18 cellular contexts compared by ENCODE assay signal in genomic region chr4:20615492-20616136, GRCh38.
DNase-seq lines count a peak whose midpoint lies in the region; ATAC-seq, FAIRE-seq and TF ChIP-seq lines count a peak whose summit lies in the region.
"Had no signal": no experiment of that assay in that cellular context is flagged by ENCODE, and none has a peak within 500 bp of the region (broad histone marks: within the 10 kb centered on the region; RNA-seq: fewer than 3 reads in every experiment).

No MANE protein-coding gene starts in this region.

- no peak overlapping the region for H3K23ac ChIP-seq in mesendoderm (ENCODE audit: low read length)

- no peaks in the 10 kb centered on the region for H3K4me1 ChIP-seq in mesendoderm (ENCODE audit: control insufficient read depth, low read depth, low read length)
- H3K4me1 ChIP-seq in vagina = peaks cover 8% of the 10 kb centered on the region

- no peaks in the 10 kb centered on the region for H3K27me3 Mint-ChIP-seq in Calu3 (ENCODE audit: unreplicated experiment)
- no peaks in the 10 kb centered on the region for H3K27me3 Mint-ChIP-seq in activated T-cell treated with anti-CD3 and anti-CD28 coated beads, Interleukin-2, amount 50 U/mL, for 72 hours (ENCODE audit: low read depth)
- H3K27me3 Mint-ChIP-seq: B cell, brain had no signal

- no peak overlapping the region for H3K27ac Mint-ChIP-seq in Calu3 (ENCODE audit: unreplicated experiment)
- no peak overlapping the region for H3K27ac Mint-ChIP-seq in activated T-cell treated with anti-CD3 and anti-CD28 coated beads, Interleukin-2, amount 50 U/mL, for 72 hours
- H3K27ac Mint-ChIP-seq: B cell; brain; stimulated activated naive CD8-positive, alpha-beta T cell treated with anti-CD3 and anti-CD28 coated beads, Interleukin-15, Interleukin-2, amounts not matched to agents 100 ng/mL and 50 ng/mL, for 24 hours had no signal

- H3K36me3 ChIP-seq in bronchial epithelial cell (ENCODE audit: control insufficient read depth, insufficient read depth, low read length) (no peaks in the 10 kb centered on the region), mesendoderm (ENCODE audit: control insufficient read depth, insufficient read depth, low read length) (no peaks in the 10 kb centered on the region), vagina (peaks cover 0 to 3% of the 10 kb centered on the region in 2 donors)
- H3K36me3 ChIP-seq: ovary had no signal

- H3K27ac ChIP-seq in mesendoderm (ENCODE audit: low read depth, low read length) (no peak overlapping the region), vagina (no peak overlapping the region)
- H3K27ac ChIP-seq: ovary had no signal

- DNase-seq in Calu3 (peak; percentile 6), LHCN-M2 (ENCODE audit: low read depth) (peak; percentile 5), bronchial epithelial cell (ENCODE audit: low read depth) (peak; percentile 85), mesendoderm (peak; percentile 37), Ammon's horn (ENCODE audit: low spot score) (no peak), vagina (ENCODE audit: extremely low spot score in 2 of 2) (no peak)
- no peak for DNase-seq in activated T-cell treated with anti-CD3 and anti-CD28 coated beads, Interleukin-2, amount 50 U/mL, for 72 hours
- DNase-seq: activated naive CD4-positive, alpha-beta T cell; DMS79; mucosa of descending colon; ovary; small intestine had no signal

- no peak overlapping the region for H4K5ac ChIP-seq in mesendoderm (ENCODE audit: low read length)

- no peak overlapping the region for H2AK5ac ChIP-seq in mesendoderm (ENCODE audit: low read length)

- no peak overlapping the region for H3K56ac ChIP-seq in mesendoderm (ENCODE audit: low read length)

- FAIRE-seq in bronchial epithelial cell (lab: Jason Lieb, UNC) = no peak
- FAIRE-seq: GM12878, small intestine had no signal

- CTCF ChIA-PET in Calu3 (lab: Charles Lee) = no interaction called here

- no peaks in the 10 kb centered on the region for H3K79me1 ChIP-seq in mesendoderm (ENCODE audit: low read length)

- no peak overlapping the region for H3K4me3 ChIP-seq in bronchial epithelial cell (ENCODE audit: low read depth, low read length)
- no peak overlapping the region for H3K4me3 ChIP-seq in mesendoderm (ENCODE audit: low read length)
- H3K4me3 ChIP-seq in vagina = no peak overlapping the region
- H3K4me3 ChIP-seq: gastroesophageal sphincter, GM12878, mucosa of descending colon, ovary had no signal

- ATAC-seq in GM21423 (IDR thresholded peaks at IDR 0.05; ENCODE audit: unreplicated experiment) = no peak
- no peak for ATAC-seq in activated T-cell treated with anti-CD3 and anti-CD28 coated beads, Interleukin-2, amount 50 U/mL, for 72 hours (replicated peaks in 1 of 2)
- ATAC-seq: gastroesophageal sphincter, GM12878 had no signal

- no peak overlapping the region for H4K8ac ChIP-seq in mesendoderm (ENCODE audit: low read depth, low read length)

- H3K4me1 Mint-ChIP-seq in Calu3 (ENCODE audit: low read depth, unreplicated experiment) = peaks cover 21% of the 10 kb centered on the region
- no peaks in the 10 kb centered on the region for H3K4me1 Mint-ChIP-seq in activated T-cell treated with anti-CD3 and anti-CD28 coated beads, Interleukin-2, amount 50 U/mL, for 72 hours (ENCODE audit: low read depth)
- H3K4me1 Mint-ChIP-seq: B cell had no signal

- BruUV-seq in Calu3 (replicated peaks; lab: Mats Ljungman, UMichigan) = no TSS peak

- no peak overlapping the region for H3K4ac ChIP-seq in mesendoderm (ENCODE audit: low read depth, low read length)

- no CpG with 5 or more reads among the region's 6 CpGs for WGBS in mesendoderm (ENCODE audit: extremely low coverage, insufficient coverage, low lambda C conversion rate)

- no peak for TF ChIP-seq CTCF in Calu3 (IDR thresholded peaks at IDR 0.05; ENCODE audit: unreplicated experiment)
- TF ChIP-seq CTCF in bronchial epithelial cell (IDR thresholded peaks at IDR 0.05; ENCODE audit: insufficient read depth, low read length, severe bottlenecking) = no peak
- TF ChIP-seq CTCF in vagina (IDR thresholded peaks at IDR 0.05) = no peak

- H3K4me2 ChIP-seq in mesendoderm (ENCODE audit: low read length) = no peak overlapping the region

- no peak overlapping the region for H3K9ac ChIP-seq in mesendoderm (ENCODE audit: low read length)

- no peak overlapping the region for H2BK120ac ChIP-seq in mesendoderm (ENCODE audit: low read depth, low read length)

- no peak overlapping the region for H3K18ac ChIP-seq in mesendoderm (ENCODE audit: low read length)

- no peaks in the 10 kb centered on the region for H3K36me3 Mint-ChIP-seq in Calu3 (ENCODE audit: insufficient read depth, unreplicated experiment)
- H3K36me3 Mint-ChIP-seq in activated T-cell treated with anti-CD3 and anti-CD28 coated beads, Interleukin-2, amount 50 U/mL, for 72 hours (ENCODE audit: insufficient read depth in 2 of 2) = no peaks in the 10 kb centered on the region

- TF ChIP-seq POLR2A in vagina (IDR thresholded peaks at IDR 0.05) = no peak

- no peaks in the 10 kb centered on the region for H3K9me3 Mint-ChIP-seq in Calu3 (ENCODE audit: low read depth, unreplicated experiment)
- no peaks in the 10 kb centered on the region for H3K9me3 Mint-ChIP-seq in activated T-cell treated with anti-CD3 and anti-CD28 coated beads, Interleukin-2, amount 50 U/mL, for 72 hours
- H3K9me3 Mint-ChIP-seq: stimulated activated naive CD8-positive, alpha-beta T cell treated with anti-CD3 and anti-CD28 coated beads, Interleukin-15, Interleukin-2, amounts not matched to agents 100 ng/mL and 50 ng/mL, for 24 hours had no signal

- no peaks in the 10 kb centered on the region for H3K9me3 ChIP-seq in vagina
- H3K9me3 ChIP-seq: gastroesophageal sphincter, mucosa of descending colon, ovary had no signal

- intact Hi-C loops in Calu3 (cut with micrococcal nuclease; ENCODE audit: unreplicated experiment) (no loop called here), vagina (cut with DNase I) (no loop called here)

- H3K79me2 ChIP-seq in mesendoderm (ENCODE audit: control insufficient read depth, insufficient read depth, low read length) = no peaks in the 10 kb centered on the region

- H2BK5ac ChIP-seq in mesendoderm (ENCODE audit: low read length) = no peak overlapping the region

- H2BK15ac ChIP-seq in mesendoderm (replicated peaks; ENCODE audit: low read depth) = no peak overlapping the region

- H3K4me3 Mint-ChIP-seq in Calu3 (ENCODE audit: low read depth, unreplicated experiment) = no peak overlapping the region
- no peak overlapping the region for H3K4me3 Mint-ChIP-seq in activated T-cell treated with anti-CD3 and anti-CD28 coated beads, Interleukin-2, amount 50 U/mL, for 72 hours
- H3K4me3 Mint-ChIP-seq: B cell; brain; stimulated activated naive CD8-positive, alpha-beta T cell treated with anti-CD3 and anti-CD28 coated beads, Interleukin-15, Interleukin-2, amounts not matched to agents 100 ng/mL and 50 ng/mL, for 24 hours had no signal

- H3K27me3 ChIP-seq in bronchial epithelial cell (ENCODE audit: control insufficient read depth, insufficient read depth, low read length) = no peaks in the 10 kb centered on the region
- no peaks in the 10 kb centered on the region for H3K27me3 ChIP-seq in mesendoderm (ENCODE audit: insufficient read depth, low read length, poor library complexity)
- H3K27me3 ChIP-seq in vagina = no peaks in the 10 kb centered on the region
- H3K27me3 ChIP-seq: gastroesophageal sphincter, ovary had no signal

Comparison
In these comparisons a context has a peak if more than half of its experiments do, and no peak if none do; other contexts are left out.
1. DNase-seq: peak in Calu3 (single experiment), LHCN-M2 (single experiment), bronchial epithelial cell (single experiment) and mesendoderm (single experiment); none in Ammon's horn (single experiment), activated T-cell treated with anti-CD3 and anti-CD28 coated beads, Interleukin-2, amount 50 U/mL, for 72 hours (0 of 2) and vagina (0 of 2).